In genomic region chr17:40590742-40591141, GRCh38 we compare ENCODE assay signal across 18 cellular contexts. TPM values are rescaled to one million over a fixed set of nuclear protein-coding genes. Genes with fewer than 3 reads are reported as not detected.
DNase-seq lines count a peak whose midpoint lies in the region; ATAC-seq and TF ChIP-seq lines count a peak whose summit lies in the region.
"Had no signal": no experiment of that assay in that cellular context is flagged by ENCODE, and none has a peak within 500 bp of the region (broad histone marks: within the 10 kb centered on the region; RNA-seq: fewer than 3 reads in every experiment).

No MANE protein-coding gene starts in this region.

- peaks cover 3 to 68% of the 10 kb centered on the region in 2 donors for H3K4me1 ChIP-seq in naive thymus-derived CD4-positive, alpha-beta T cell (ENCODE audit: control insufficient read depth in 2 of 2, insufficient read depth in 2 of 2, low read length in 2 of 2)
- H3K4me1 ChIP-seq: Caco-2 had no signal

- peaks cover 16% of the 10 kb centered on the region for H3K9me3 Mint-ChIP-seq in CD4-positive, alpha-beta T cell
- peaks cover 0 to 21% (median 13%) of the 10 kb centered on the region in 11 donors for H3K9me3 Mint-ChIP-seq in naive thymus-derived CD4-positive, alpha-beta T cell
- H3K9me3 Mint-ChIP-seq in mesothelial cell of epicardium: peaks cover 14% of the 10 kb centered on the region
- H3K9me3 Mint-ChIP-seq in stimulated activated naive CD8-positive, alpha-beta T cell treated with anti-CD3 and anti-CD28 coated beads, Interleukin-15, amount 100 ng/mL, for 72 hours: peaks cover 29 to 37% of the 10 kb centered on the region in 2 donors
- H3K9me3 Mint-ChIP-seq: H9 had no signal

- ATAC-seq in CD4-positive, alpha-beta T cell (ENCODE audit: poor library complexity): no peak
- ATAC-seq in naive thymus-derived CD4-positive, alpha-beta T cell: no peak
- ATAC-seq in HG02852 (IDR thresholded peaks at IDR 0.05; ENCODE audit: unreplicated experiment): no peak
- ATAC-seq in stimulated activated naive CD8-positive, alpha-beta T cell treated with anti-CD3 and anti-CD28 coated beads, Interleukin-15, amount 100 ng/mL, for 72 hours: no peak
- ATAC-seq: GM12878, HepG2 had no signal

- H3K27me3 Mint-ChIP-seq in CD4-positive, alpha-beta T cell: no peaks in the 10 kb centered on the region
- H3K27me3 Mint-ChIP-seq in naive thymus-derived CD4-positive, alpha-beta T cell: no peaks in the 10 kb centered on the region
- H3K27me3 Mint-ChIP-seq in mesothelial cell of epicardium (ENCODE audit: low read depth): peaks cover 24% of the 10 kb centered on the region
- H3K27me3 Mint-ChIP-seq in stimulated activated naive CD8-positive, alpha-beta T cell treated with anti-CD3 and anti-CD28 coated beads, Interleukin-15, amount 100 ng/mL, for 72 hours: no peaks in the 10 kb centered on the region
- H3K27me3 Mint-ChIP-seq: CD8-positive, alpha-beta memory T cell; IgD-negative memory B cell had no signal

- peak overlapping the region; percentile 68 for H3K27ac Mint-ChIP-seq in CD4-positive, alpha-beta T cell
- H3K27ac Mint-ChIP-seq in naive thymus-derived CD4-positive, alpha-beta T cell: peak overlapping the region in 6 of 9 donors; percentile 59 to 95 (median 68)
- no peak overlapping the region for H3K27ac Mint-ChIP-seq in mesothelial cell of epicardium
- H3K27ac Mint-ChIP-seq in stimulated activated naive CD8-positive, alpha-beta T cell treated with anti-CD3 and anti-CD28 coated beads, Interleukin-15, amount 100 ng/mL, for 72 hours: no peak overlapping the region
- H3K27ac Mint-ChIP-seq: CD8-positive, alpha-beta memory T cell; H9 had no signal

- CTCF ChIA-PET in CD4-positive, alpha-beta T cell (lab: Charles Lee): interaction anchor here (1.8 to 2.0 kb wide), 2 partner anchors 25 to 30 kb away, joined by 6 to 10 read pairs; no protein-coding TSS in a partner anchor
- CTCF ChIA-PET in naive thymus-derived CD4-positive, alpha-beta T cell (lab: Charles Lee): interaction anchor here (0.7 to 2.2 kb wide), 6 partner anchors 11 to 31 kb away, joined by 3 to 11 read pairs (median 6); no protein-coding TSS in a partner anchor

- H3K9me3 ChIP-seq in CD4-positive, alpha-beta T cell (ENCODE audit: control insufficient read depth, low read length): no peaks in the 10 kb centered on the region
- no peaks in the 10 kb centered on the region for H3K9me3 ChIP-seq in naive thymus-derived CD4-positive, alpha-beta T cell (ENCODE audit: control insufficient read depth in 2 of 3, low read length in 3 of 3)
- H3K9me3 ChIP-seq: Caco-2 had no signal

- H3K4me3 Mint-ChIP-seq in CD4-positive, alpha-beta T cell: no peak overlapping the region
- peak overlapping the region in 3 of 10 donors; percentile 34 to 54 (median 34) for H3K4me3 Mint-ChIP-seq in naive thymus-derived CD4-positive, alpha-beta T cell
- H3K4me3 Mint-ChIP-seq in mesothelial cell of epicardium: no peak overlapping the region
- H3K4me3 Mint-ChIP-seq in stimulated activated naive CD8-positive, alpha-beta T cell treated with anti-CD3 and anti-CD28 coated beads, Interleukin-15, amount 100 ng/mL, for 72 hours: no peak overlapping the region
- H3K4me3 Mint-ChIP-seq: CD8-positive, alpha-beta memory T cell; H9; IgD-negative memory B cell had no signal

- no peaks in the 10 kb centered on the region for H3K27me3 ChIP-seq in CD4-positive, alpha-beta T cell (ENCODE audit: control insufficient read depth, insufficient read depth, low read length)
- no peaks in the 10 kb centered on the region for H3K27me3 ChIP-seq in naive thymus-derived CD4-positive, alpha-beta T cell (ENCODE audit: control insufficient read depth in 2 of 2, insufficient read depth in 2 of 2, low read length in 2 of 2)

- no peak for DNase-seq in CD4-positive, alpha-beta T cell
- DNase-seq in OCI-M1 (lab: John Stamatoyannopoulos, UW) (peak; percentile 27), mesothelial cell of epicardium (ENCODE audit: low spot score in 2 of 2, unreplicated experiment in 2 of 2) (no peak), NCI-H1417 (lab: John Stamatoyannopoulos, UW) (no peak)
- DNase-seq in naive thymus-derived CD4-positive, alpha-beta T cell: no peak
- DNase-seq in stimulated activated naive CD8-positive, alpha-beta T cell treated with anti-CD3 and anti-CD28 coated beads, Interleukin-15, amount 100 ng/mL, for 72 hours: no peak
- DNase-seq: ACHN; Caco-2; CD8-positive, alpha-beta memory T cell; DMS153; DMS79 treated with DMSO at 0.1 percent for 48 hours; H9; KG1 had no signal

- peaks cover 24% of the 10 kb centered on the region for H3K36me3 Mint-ChIP-seq in CD4-positive, alpha-beta T cell (ENCODE audit: low read depth)
- H3K36me3 Mint-ChIP-seq in naive thymus-derived CD4-positive, alpha-beta T cell: peaks cover 0 to 32% (median 17%) of the 10 kb centered on the region in 5 donors
- no peaks in the 10 kb centered on the region for H3K36me3 Mint-ChIP-seq in mesothelial cell of epicardium
- H3K36me3 Mint-ChIP-seq: IgD-negative memory B cell had no signal

- TF ChIP-seq CTCF in CD4-positive, alpha-beta T cell (IDR thresholded peaks at IDR 0.05): no peak
- no peak for TF ChIP-seq CTCF in mesothelial cell of epicardium (IDR thresholded peaks at IDR 0.05; ENCODE audit: unreplicated experiment)

- peaks cover 86% of the 10 kb centered on the region for H3K4me1 Mint-ChIP-seq in CD4-positive, alpha-beta T cell (ENCODE audit: low read depth)
- H3K4me1 Mint-ChIP-seq in naive thymus-derived CD4-positive, alpha-beta T cell: peaks cover 47 to 94% (median 84%) of the 10 kb centered on the region in 7 donors
- peaks cover 4% of the 10 kb centered on the region for H3K4me1 Mint-ChIP-seq in mesothelial cell of epicardium
- peaks cover 77% of the 10 kb centered on the region for H3K4me1 Mint-ChIP-seq in stimulated activated naive CD8-positive, alpha-beta T cell treated with anti-CD3 and anti-CD28 coated beads, Interleukin-15, amount 100 ng/mL, for 72 hours
- H3K4me1 Mint-ChIP-seq: H9 had no signal

- H3K36me3 ChIP-seq in naive thymus-derived CD4-positive, alpha-beta T cell (ENCODE audit: control insufficient read depth in 2 of 3, insufficient read depth in 3 of 3, low read length in 3 of 3): no peaks in the 10 kb centered on the region

- no peak overlapping the region for H3K4me3 ChIP-seq in naive thymus-derived CD4-positive, alpha-beta T cell (ENCODE audit: low read length)
- H3K4me3 ChIP-seq: GM12878 had no signal

- H3K27ac ChIP-seq in CD4-positive, alpha-beta T cell (ENCODE audit: low read depth, low read length): no peak overlapping the region
- no peak overlapping the region for H3K27ac ChIP-seq in naive thymus-derived CD4-positive, alpha-beta T cell (ENCODE audit: low read depth, low read length)
- H3K27ac ChIP-seq: C4-2B had no signal

- intact Hi-C loops in CD4-positive, alpha-beta T cell (cut with DNase I, micrococcal nuclease): no loop called here
- intact Hi-C loops in naive thymus-derived CD4-positive, alpha-beta T cell (cut with micrococcal nuclease): loop anchor here in 1 of 2 donors (1.0 kb wide), 1 partner anchor 8 kb away; no protein-coding TSS in a partner anchor

- POLR2A ChIA-PET in CD4-positive, alpha-beta T cell (lab: Charles Lee): interaction anchor here (0.8 to 11.8 kb wide), 8 partner anchors 8 to 56 kb away, joined by 3 to 168 read pairs (median 4); partner anchors contain the start of gene SMARCE1
- POLR2A ChIA-PET in naive thymus-derived CD4-positive, alpha-beta T cell (lab: Charles Lee): interaction anchor here (1.1 to 14.6 kb wide), 10 partner anchors 9 to 1098 kb away, joined by 3 to 598 read pairs (median 10); partner anchors contain the start of genes CCR7 and EIF1

RNA-seq across cellular contexts. Expression of gene CCR7, which starts 25.5 kb away (rescaled TPM):
- 100 to 1,000 TPM; 170 to 180 TPM for total RNA-seq in CD4-positive, alpha-beta T cell
- 100 to 1,000 TPM; 153 to 675 (median 262) TPM for total RNA-seq in naive thymus-derived CD4-positive, alpha-beta T cell
- 1,000 to 10,000 TPM; 1,350 to 2,301 TPM for polyA plus RNA-seq in naive thymus-derived CD4-positive, alpha-beta T cell
- total RNA-seq in mesothelial cell of epicardium: 0.09 TPM in 1 of 3 replicates, not detected in the others
- total RNA-seq: Caco-2 had no signal

RNA-seq across cellular contexts. Expression of gene SMARCE1, which starts 56.9 kb away (rescaled TPM):
- total RNA-seq in CD4-positive, alpha-beta T cell: 10 to 100 TPM; 65.4 to 68.6 TPM
- 100 to 1,000 TPM in 1 of 5 experiments, 10 to 100 TPM in 4; 65.4 to 101 (median 79.2) TPM for total RNA-seq in naive thymus-derived CD4-positive, alpha-beta T cell
- 100 to 1,000 TPM; 142 to 184 TPM for polyA plus RNA-seq in naive thymus-derived CD4-positive, alpha-beta T cell
- total RNA-seq in mesothelial cell of epicardium: 162 to 163 TPM (median 162 TPM) in 3 replicates

Comparison
In these comparisons a context has a peak if more than half of its experiments do, and no peak if none do; other contexts are left out.
1. H3K27ac Mint-ChIP-seq: peak in CD4-positive, alpha-beta T cell (single experiment) and naive thymus-derived CD4-positive, alpha-beta T cell (6 of 9); none in mesothelial cell of epicardium (single experiment) and stimulated activated naive CD8-positive, alpha-beta T cell treated with anti-CD3 and anti-CD28 coated beads, Interleukin-15, amount 100 ng/mL, for 72 hours (0 of 2).
2. RNA of gene CCR7, which starts 25.5 kb away (total RNA-seq): 153 to 675 TPM in naive thymus-derived CD4-positive, alpha-beta T cell and 170 to 180 TPM in CD4-positive, alpha-beta T cell; 0.09 TPM in mesothelial cell of epicardium; every median in the first group is over 100 times any median in the second.